9 cellular contexts compared by ENCODE assay signal in the genomic region with DNA sequence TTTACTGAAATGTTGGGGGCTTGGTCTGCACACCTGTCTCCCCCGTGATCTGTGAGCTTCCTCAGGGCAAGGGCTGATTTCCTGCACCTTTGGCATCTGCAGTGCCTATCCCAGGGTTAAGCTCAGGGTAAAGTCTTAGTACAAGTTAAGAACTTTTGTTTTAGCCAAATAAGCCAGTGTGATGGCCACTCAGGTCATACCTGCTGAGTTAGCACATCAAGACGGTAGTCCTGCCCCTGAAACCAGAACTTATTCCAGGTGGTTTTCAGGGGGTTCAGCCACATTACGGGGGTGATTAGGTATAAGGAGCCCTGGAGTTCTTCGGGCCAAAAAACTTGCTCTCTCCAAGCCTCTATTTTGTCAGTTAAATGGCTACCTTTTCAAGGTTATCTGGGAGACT. TPM values are rescaled to one million over a fixed set of nuclear protein-coding genes. Genes with fewer than 3 reads are reported as not detected.
"Had no signal": no experiment of that assay in that cellular context is flagged by ENCODE, and none has a peak within 500 bp of the region (broad histone marks: within the 10 kb centered on the region; RNA-seq: fewer than 3 reads in every experiment).

No MANE protein-coding gene starts in this region.

- H3K9me3 ChIP-seq: HAP-1 had no signal

- H3K36me3 Mint-ChIP-seq: IgD-negative memory B cell had no signal

- H3K9ac ChIP-seq: GM23248 had no signal

- H3K36me3 ChIP-seq: HAP-1 had no signal

- FAIRE-seq: HepG2 had no signal

- DNase-seq: GM23248, GOT3, H7, HFFc6 had no signal

- H3K4me3 Mint-ChIP-seq: HFFc6, IgD-negative memory B cell had no signal

- H3K27ac Mint-ChIP-seq: HFFc6, IgD-negative memory B cell had no signal

- H3K4me1 ChIP-seq: HAP-1 had no signal

- H2AFZ ChIP-seq: GM23248 had no signal

- H3K27ac ChIP-seq: GM23248, HL-60 had no signal

- ATAC-seq: HCT116, HepG2 had no signal

- H3K4me3 ChIP-seq: GM23248, HAP-1 had no signal

RNA-seq across cellular contexts. Expression of a gene that starts 21.6 kb away (rescaled TPM):
- total RNA-seq: HepG2 had no signal
